14 cellular contexts compared by ENCODE assay signal in genomic region chr7:133703547-133703946, GRCh38.
DNase-seq lines count a peak whose midpoint lies in the region; ATAC-seq and TF ChIP-seq lines count a peak whose summit lies in the region.
"Had no signal": no experiment of that assay in that cellular context is flagged by ENCODE, and none has a peak within 500 bp of the region (broad histone marks: within the 10 kb centered on the region; RNA-seq: fewer than 3 reads in every experiment).

No MANE protein-coding gene starts in this region.

- DNase-seq in ELR (ENCODE audit: low read depth) = peak; percentile 91
- DNase-seq in RWPE2 (ENCODE audit: low spot score) = no peak
- DNase-seq in fibroblast of gingiva (ENCODE audit: low read depth) = peak; percentile 56
- peak; percentile 76 for DNase-seq in osteoblast (ENCODE audit: insufficient read length, low spot score, missing footprints)
- DNase-seq in body of pancreas = no peak
- DNase-seq in putamen (ENCODE audit: low spot score) = no peak
- DNase-seq: activated T-cell treated with anti-CD3 and anti-CD28 coated beads, Interleukin-2, amount 50 U/mL, for 1 hour; Calu3; effector memory CD8-positive, alpha-beta T cell; H9; midbrain; NCI-H1436 had no signal

- peak overlapping the region; percentile 21 for H3K4me2 ChIP-seq in osteoblast (ENCODE audit: insufficient read depth, low read length)

- H3K27me3 ChIP-seq in RWPE2 (ENCODE audit: insufficient read depth, poor library complexity, severe bottlenecking) (no peaks in the 10 kb centered on the region), osteoblast (ENCODE audit: insufficient read depth, low read length) (no peaks in the 10 kb centered on the region), body of pancreas (no peaks in the 10 kb centered on the region)

- intact Hi-C loops in body of pancreas (cut with DNase I) = no loop called here

- H3K9me3 ChIP-seq in RWPE2 (ENCODE audit: severe bottlenecking) = no peaks in the 10 kb centered on the region
- H3K9me3 ChIP-seq in osteoblast (ENCODE audit: low read depth, low read length) = no peaks in the 10 kb centered on the region
- no peaks in the 10 kb centered on the region for H3K9me3 ChIP-seq in body of pancreas

- TF ChIP-seq CTCF in RWPE2 (IDR thresholded peaks at IDR 0.05; ENCODE audit: poor library complexity, severe bottlenecking) = no peak
- no peak for TF ChIP-seq CTCF in osteoblast (IDR thresholded peaks at IDR 0.05; ENCODE audit: extremely low read depth, low read depth, low read length)
- TF ChIP-seq CTCF in body of pancreas (IDR thresholded peaks at IDR 0.05) = no peak

- no peak for TF ChIP-seq POLR2A in body of pancreas (IDR thresholded peaks at IDR 0.05)

- no peak overlapping the region for H3K4me3 ChIP-seq in RWPE2 (ENCODE audit: severe bottlenecking)
- H3K4me3 ChIP-seq in osteoblast (ENCODE audit: insufficient read depth, low read length) = no peak overlapping the region
- no peak overlapping the region for H3K4me3 ChIP-seq in body of pancreas

- no peak overlapping the region for H2AFZ ChIP-seq in osteoblast (ENCODE audit: low read length)

- no peaks in the 10 kb centered on the region for H4K20me1 ChIP-seq in osteoblast (ENCODE audit: insufficient read depth, low read length)

- no peaks in the 10 kb centered on the region for H3K79me2 ChIP-seq in osteoblast (ENCODE audit: insufficient read depth, low read length)

- ATAC-seq in RWPE2 (ENCODE audit: low read depth) = no peak
- no peak for ATAC-seq in GM21360 (IDR thresholded peaks at IDR 0.05; ENCODE audit: unreplicated experiment)
- ATAC-seq in body of pancreas = no peak
- ATAC-seq in GM18867 (IDR thresholded peaks at IDR 0.05; ENCODE audit: unreplicated experiment) = no peak
- ATAC-seq: effector memory CD8-positive, alpha-beta T cell had no signal

- WGBS in body of pancreas, 2 donors = 84 to 85% methylated on average over 4 of the region's 4 CpGs

- H3K4me1 ChIP-seq in RWPE2 (ENCODE audit: insufficient read depth, poor library complexity, severe bottlenecking) (peaks cover 31% of the 10 kb centered on the region), osteoblast (ENCODE audit: insufficient read depth, low read length) (peaks cover 31% of the 10 kb centered on the region), body of pancreas (peaks cover 3% of the 10 kb centered on the region)

- H3K36me3 ChIP-seq in RWPE2 (ENCODE audit: low read depth) (0 out of 2 replicates have a peak, but pooled peaks cover 4% of the 10 kb centered on the region), osteoblast (ENCODE audit: insufficient read depth, low read length) (no peaks in the 10 kb centered on the region), body of pancreas (replicated peaks in 1 of 2; ENCODE audit: insufficient read depth in 1 of 2, low read depth in 2 of 2) (no peaks in the 10 kb centered on the region)

- H3K27ac ChIP-seq in RWPE2 (ENCODE audit: poor library complexity, severe bottlenecking) = peak overlapping the region; percentile 89
- peak overlapping the region; percentile 60 for H3K27ac ChIP-seq in osteoblast (ENCODE audit: low read depth, low read length)
- no peak overlapping the region for H3K27ac ChIP-seq in body of pancreas

Comparison
In these comparisons a context has a peak if more than half of its experiments do, and no peak if none do; other contexts are left out.
1. DNase-seq: peak in ELR (single experiment), fibroblast of gingiva (single experiment) and osteoblast (single experiment); none in RWPE2 (single experiment), body of pancreas (0 of 4) and putamen (single experiment).
2. H3K27ac ChIP-seq: peak in RWPE2 (single experiment) and osteoblast (single experiment); none in body of pancreas (0 of 4).